Comparison of ENCODE assay signal across 19 cellular contexts in genomic region chr7:96599288-96599936, GRCh38.
DNase-seq lines count a peak whose midpoint lies in the region; ATAC-seq, FAIRE-seq and TF ChIP-seq lines count a peak whose summit lies in the region.
"Had no signal": no experiment of that assay in that cellular context is flagged by ENCODE, and none has a peak within 500 bp of the region (broad histone marks: within the 10 kb centered on the region; RNA-seq: fewer than 3 reads in every experiment).

No MANE protein-coding gene starts in this region.

- ATAC-seq in HepG2 (no peak), left lobe of liver (peak; percentile 75), HG02884 (IDR thresholded peaks at IDR 0.05; ENCODE audit: unreplicated experiment) (no peak), GM19023 (IDR thresholded peaks at IDR 0.05; ENCODE audit: unreplicated experiment) (no peak)
- ATAC-seq: GM12878, Panc1 had no signal

- no peak overlapping the region for H3K4me2 ChIP-seq in HepG2 (ENCODE audit: low read depth, low read length)
- H3K4me2 ChIP-seq: KMS-11 had no signal

- CTCF ChIA-PET in HepG2 (lab: Yijun Ruan, JAX; ENCODE audit: low intra/inter-chr PET ratio, low total read pairs) = no interaction called here

- peak in 1 of 2 donors; percentile 17 for TF ChIP-seq RAD21 in liver (IDR thresholded peaks at IDR 0.05)
- no peak for TF ChIP-seq RAD21 in HepG2 (CRISPR knock-in tag; IDR thresholded peaks at IDR 0.05)

- H3K9ac ChIP-seq in liver (ENCODE audit: low read depth in 1 of 2, low read length in 2 of 2) (no peak overlapping the region), HepG2 (ENCODE audit: insufficient read depth, low read depth, low read length) (no peak overlapping the region)
- H3K9ac ChIP-seq: GM23248, KMS-11 had no signal

- no peak for TF ChIP-seq POLR2A in HepG2 (IDR thresholded peaks at IDR 0.05; ENCODE audit: insufficient read depth in 1 of 2, low read depth in 2 of 2, low read length in 2 of 2)

- intact Hi-C loops in HepG2 (cut with micrococcal nuclease; ENCODE audit: unreplicated experiment) = loop anchor here (10.0 kb wide), 1 partner anchor 425 kb away; the partner anchor contains the start of gene DLX5

- in situ Hi-C loops in HepG2 (cut with HindIII; ENCODE audit: extremely low pct_ligation_motif_present, low pct_unique_long_range_greater_than_20kb) = no loop called here

- peaks cover 0 to 18% (median 5%) of the 10 kb centered on the region in 4 donors for H3K4me1 ChIP-seq in liver (ENCODE audit: control insufficient read depth in 4 of 4, insufficient read depth in 4 of 4, low read length in 3 of 4)
- peaks cover 9% of the 10 kb centered on the region; the same call in 1 of the 2 replicates for H3K4me1 ChIP-seq in HepG2 (ENCODE audit: insufficient read depth, low read length)
- H3K4me1 ChIP-seq: BE2C had no signal

- no peaks in the 10 kb centered on the region for H3K79me2 ChIP-seq in HepG2 (ENCODE audit: insufficient read depth, low read length)

- H3K9me3 ChIP-seq in liver (ENCODE audit: control insufficient read depth in 4 of 4, low read length in 3 of 4) = no peaks in the 10 kb centered on the region
- H3K9me3 ChIP-seq in HepG2 (ENCODE audit: low read length) = no peaks in the 10 kb centered on the region
- H3K9me3 ChIP-seq: BE2C, HAP-1 had no signal

- H4K20me1 ChIP-seq in HepG2 (ENCODE audit: insufficient read depth, low read length) = no peaks in the 10 kb centered on the region

- TF ChIP-seq EP300 in HepG2 (IDR thresholded peaks at IDR 0.05; ENCODE audit: low read depth in 2 of 2, low read length in 2 of 2) (no peak), HepG2 (CRISPR knock-in tag; IDR thresholded peaks at IDR 0.05; ENCODE audit: borderline replicate concordance) (no peak)

- FAIRE-seq in HepG2 (lab: Jason Lieb, UNC) = no peak
- FAIRE-seq: GM12878 had no signal

- DNase-seq in HepG2 (ENCODE audit: low spot score) (no peak), NCI-H82 (lab: John Stamatoyannopoulos, UW) (peak; percentile 62), left lobe of liver (ENCODE audit: low spot score) (no peak), DMS153 treated with DMSO at 0.1 percent for 48 hours (lab: John Stamatoyannopoulos, UW; ENCODE audit: unreplicated experiment) (no peak)
- DNase-seq: BE2C, DND-41, GM23248, IMR-90, NCI-H1105 treated with DMSO at 0.1 percent for 48 hours, NCI-H187 treated with DMSO at 0.1 percent for 48 hours, NCI-H226, NCI-H510A treated with DMSO at 0.1 percent for 48 hours had no signal

- H3K27ac ChIP-seq in liver (ENCODE audit: low read depth in 1 of 2, low read length in 2 of 2) (no peak overlapping the region), HepG2 (ENCODE audit: extremely low read length, insufficient read depth, low read length) (no peak overlapping the region)
- H3K27ac ChIP-seq: GM23248, KMS-11 had no signal

- H3K27me3 ChIP-seq in liver (ENCODE audit: control insufficient read depth in 4 of 4, insufficient read depth in 4 of 4, low read length in 3 of 4) = no peaks in the 10 kb centered on the region
- no peaks in the 10 kb centered on the region for H3K27me3 ChIP-seq in HepG2 (ENCODE audit: control insufficient read depth in 1 of 2, insufficient read depth in 2 of 2, low read length in 2 of 2)
- H3K27me3 ChIP-seq: BE2C had no signal

- POLR2A ChIA-PET in HepG2 (lab: Yijun Ruan, JAX) = no interaction called here

- TF ChIP-seq CTCF in liver (IDR thresholded peaks at IDR 0.05; ENCODE audit: low read depth, low read length, missing input control) = no peak
- TF ChIP-seq CTCF in HepG2 (CRISPR knock-in tag; IDR thresholded peaks at IDR 0.05) = no peak

- BruUV-seq in HepG2 (replicated peaks; lab: Mats Ljungman, UMichigan) = no TSS peak

- H3K4me3 ChIP-seq in liver (ENCODE audit: low read depth in 1 of 3, low read length in 3 of 3) (no peak overlapping the region), HepG2 (replicated peaks in 1 of 3; ENCODE audit: insufficient read depth in 1 of 3, low read depth in 2 of 3, low read length in 3 of 3) (no peak overlapping the region)
- H3K4me3 ChIP-seq: GM12878, GM23248, HAP-1 had no signal

- H3K36me3 ChIP-seq in liver (ENCODE audit: control insufficient read depth in 4 of 4, insufficient read depth in 3 of 4, low read depth in 1 of 4, low read length in 3 of 4) (no peaks in the 10 kb centered on the region), HepG2 (replicated peaks in 1 of 2; ENCODE audit: control insufficient read depth in 1 of 2, insufficient read depth in 2 of 2, low read length in 2 of 2) (no peaks in the 10 kb centered on the region)
- H3K36me3 ChIP-seq: BE2C, HAP-1 had no signal

- WGBS in liver = 37% methylated on average over 4 of the region's 4 CpGs
- 5% methylated on average over 4 of the region's 4 CpGs for WGBS in HepG2 (ENCODE audit: low lambda C conversion rate)

- no peak overlapping the region for H2AFZ ChIP-seq in HepG2 (ENCODE audit: low read length)
- H2AFZ ChIP-seq: GM23248 had no signal

TF ChIP-seq in liver, 16 proteins besides CTCF, POLR2A, EP300 and RAD21 (continues in another document):
- no peak for TF ChIP-seq HNF4G (IDR thresholded peaks at IDR 0.05)
- no peak for TF ChIP-seq NR2F2 (IDR thresholded peaks at IDR 0.05)
- TF ChIP-seq HNF4A (conservative IDR thresholded peaks at IDR 0.05) = peak; percentile 38 to 47
- peak; percentile 40 for TF ChIP-seq FOXA2 (IDR thresholded peaks at IDR 0.05)
- TF ChIP-seq ZBTB33 (IDR thresholded peaks at IDR 0.05) = no peak
- TF ChIP-seq TAF1 (conservative IDR thresholded peaks at IDR 0.05) = no peak
- no peak for TF ChIP-seq FOXA1 (IDR thresholded peaks at IDR 0.05)
- TF ChIP-seq EGR1 (IDR thresholded peaks at IDR 0.05; ENCODE audit: low read depth in 2 of 2) = no peak
- no peak for TF ChIP-seq ATF3 (IDR thresholded peaks at IDR 0.05)
- no peak for TF ChIP-seq GABPA (IDR thresholded peaks at IDR 0.05 in 1 of 2, conservative IDR thresholded peaks at IDR 0.05 in 1 of 2)
- TF ChIP-seq RXRA (IDR thresholded peaks at IDR 0.05) = peak; percentile 54 to 64
- no peak for TF ChIP-seq JUND (IDR thresholded peaks at IDR 0.05)
- no peak for TF ChIP-seq YY1 (IDR thresholded peaks at IDR 0.05)
- TF ChIP-seq MAX (IDR thresholded peaks at IDR 0.05) = no peak

TF ChIP-seq in HepG2, 621 proteins besides CTCF, POLR2A, EP300 and RAD21:
- TF ChIP-seq RORA (CRISPR knock-in tag; IDR thresholded peaks at IDR 0.05) (no peak), ISX (CRISPR knock-in tag; conservative IDR thresholded peaks at IDR 0.05) (no peak), SALL2 (CRISPR knock-in tag; IDR thresholded peaks at IDR 0.05) (no peak), E2F2 (CRISPR knock-in tag; IDR thresholded peaks at IDR 0.05; ENCODE audit: borderline replicate concordance) (no peak), AGO1 (IDR thresholded peaks at IDR 0.05; ENCODE audit: low read depth, low read length, poor library complexity, severe bottlenecking) (no peak), SKI (IDR thresholded peaks at IDR 0.05; ENCODE audit: partially characterized antibody) (no peak)
